ENCODE assay signal across 11 cellular contexts in the genomic region with DNA sequence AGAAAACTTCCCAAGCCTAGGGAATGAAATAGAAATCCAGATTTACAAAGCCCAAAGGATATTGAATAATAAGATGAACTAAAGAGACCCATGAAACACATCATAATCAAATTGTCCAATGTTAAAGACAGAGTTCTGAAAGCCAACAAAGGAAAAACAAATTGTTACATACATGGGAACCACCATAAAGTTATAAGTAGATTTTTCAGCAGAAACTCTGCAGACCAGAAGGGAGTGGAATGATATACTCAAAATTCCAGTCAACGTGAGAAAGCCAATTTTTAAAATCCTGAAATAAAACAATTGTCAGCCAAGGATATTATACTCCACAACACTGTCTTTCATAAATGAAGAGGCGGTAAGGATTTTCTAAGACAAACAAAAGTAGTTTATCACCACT.
"Had no signal": no experiment of that assay in that cellular context is flagged by ENCODE, and none has a peak within 500 bp of the region (broad histone marks: within the 10 kb centered on the region; RNA-seq: fewer than 3 reads in every experiment).

No MANE protein-coding gene starts in this region.

- H3K36me3 ChIP-seq: HAP-1 had no signal

- H3K4me2 ChIP-seq: GM23338 had no signal

- ATAC-seq: GM23338, HCT116 had no signal

- H2AFZ ChIP-seq: GM23248, GM23338 had no signal

- DNase-seq: GM23248, GOT3, H7, H9, HCEC 1CT, HFFc6 had no signal

- H3K27ac ChIP-seq: GM23248 had no signal

- H3K4me3 ChIP-seq: GM23248, GM23338, HAP-1 had no signal

- H3K9me3 ChIP-seq: HAP-1 had no signal

- H3K9ac ChIP-seq: GM23248 had no signal

- FAIRE-seq: H1, H54 had no signal

- H3K4me1 ChIP-seq: HAP-1 had no signal
